In genomic region chr7:25575634-25576033, GRCh38 we compare ENCODE assay signal across 24 cellular contexts.
"Had no signal": no experiment of that assay in that cellular context is flagged by ENCODE, and none has a peak within 500 bp of the region (broad histone marks: within the 10 kb centered on the region; RNA-seq: fewer than 3 reads in every experiment).

No MANE protein-coding gene starts in this region.

- H3K4me3 ChIP-seq: SJSA1 had no signal

- H3K9me3 ChIP-seq: SJSA1, SK-N-SH had no signal

- H3K36me3 ChIP-seq: SJSA1 had no signal

- H3K9me2 ChIP-seq: SK-N-SH had no signal

- H3K9ac ChIP-seq: KMS-11, SK-N-SH had no signal

- DNase-seq: Kasumi-1, MM.1S, NCI-H1092, NCI-H1105 treated with DMSO at 0.1 percent for 48 hours, NCI-H1417 treated with DMSO at 0.1 percent for 48 hours, NCI-H187, NCI-H2029, NCI-H2081 treated with DMSO at 0.1 percent for 48 hours, NCI-H2171, NCI-H226, NCI-H510A, NCI-H524 treated with DMSO at 0.1 percent for 48 hours, NCI-H69, NCI-H774, Right ventricle myocardium superior, RPMI8226, SIG-M5, SK-N-SH, SW 1271 had no signal

- H3K4me2 ChIP-seq: KMS-11, SK-N-SH had no signal

- FAIRE-seq: HTR-8/SVneo, RCC 7860 had no signal

- H3K27ac ChIP-seq: HL-60, KMS-11, SJSA1 had no signal

- H3K4me1 ChIP-seq: SJSA1 had no signal
